1 cellular context compared by ENCODE assay signal in the genomic region with DNA sequence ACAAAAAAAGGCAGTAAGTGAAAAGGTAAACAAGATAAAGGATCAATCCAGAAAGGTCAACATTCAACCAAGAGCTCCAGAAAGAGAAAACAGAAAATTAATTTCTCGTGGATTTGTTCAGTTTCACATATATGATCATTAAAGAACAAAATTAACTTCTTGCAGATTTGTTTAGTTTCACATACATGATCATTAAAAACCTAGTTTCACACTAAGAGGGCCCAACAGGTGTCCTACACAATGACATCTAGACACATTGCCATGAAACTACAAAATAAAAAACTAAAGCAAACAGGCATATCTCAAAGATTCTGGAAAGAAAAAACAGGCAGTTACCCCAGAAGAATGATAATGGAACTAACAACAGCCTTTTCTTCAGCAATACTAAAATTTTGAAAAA.
TF ChIP-seq lines count a peak whose summit lies in the region.

No MANE protein-coding gene starts in this region.

TF ChIP-seq in HEK293, 187 proteins besides CTCF, POLR2A, EP300 and RAD21 (continued from another document):
- TF ChIP-seq YY1 (tag by site-specific recombination; IDR thresholded peaks at IDR 0.05): no peak
